Comparison of ENCODE assay signal across 1 cellular context in the genomic region with DNA sequence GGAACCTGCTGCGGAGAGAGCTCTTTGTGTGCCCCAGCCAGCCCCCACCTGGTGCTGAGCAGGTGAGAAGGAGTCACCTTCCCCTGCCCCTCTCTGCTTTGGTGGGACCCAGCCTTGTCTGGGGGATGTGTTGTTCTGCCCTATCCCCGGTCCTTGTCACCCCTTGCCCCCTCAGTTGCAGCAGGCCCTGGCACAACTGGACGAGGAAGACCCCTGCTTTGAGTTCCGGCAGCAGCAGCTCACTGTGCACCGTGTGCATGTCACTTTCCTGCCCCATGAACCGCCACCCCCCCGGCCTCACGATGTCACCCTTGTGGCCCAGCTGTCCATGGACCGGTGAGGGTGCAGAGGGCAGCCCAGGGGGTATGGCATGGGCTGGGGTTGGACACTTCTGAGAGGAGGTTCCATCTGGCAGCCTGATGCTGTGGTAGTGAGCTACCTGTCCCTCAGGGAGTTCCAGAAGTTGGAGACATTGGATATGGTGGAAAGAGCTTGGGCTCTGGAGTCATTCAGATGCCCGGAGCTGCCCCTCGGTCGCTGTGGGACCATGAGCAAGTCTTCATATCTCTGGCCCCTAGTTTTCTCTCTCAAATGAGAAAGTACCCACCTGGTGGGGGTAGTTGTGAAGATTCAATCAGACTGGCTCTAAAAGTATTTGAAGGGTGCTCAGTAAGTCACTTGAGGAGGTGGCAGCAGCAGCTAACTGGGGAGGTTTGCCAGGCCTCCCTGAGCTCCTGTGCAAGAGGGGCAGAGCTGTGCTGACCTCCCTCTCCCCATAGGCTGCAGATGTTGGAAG.
TF ChIP-seq lines count a peak whose summit lies in the region.

No MANE protein-coding gene starts in this region.

TF ChIP-seq in HepG2, 621 proteins besides CTCF, POLR2A, EP300 and RAD21:
- no peak for TF ChIP-seq PHF21A (CRISPR knock-in tag; IDR thresholded peaks at IDR 0.05)
- no peak for TF ChIP-seq TCF7L2 (IDR thresholded peaks at IDR 0.05; ENCODE audit: low read depth, low read length)
- TF ChIP-seq ZNF546 (CRISPR knock-in tag; conservative IDR thresholded peaks at IDR 0.05): no peak
- TF ChIP-seq NFIC (IDR thresholded peaks at IDR 0.05; ENCODE audit: low read length): no peak
- no peak for TF ChIP-seq RNF2 (conservative IDR thresholded peaks at IDR 0.05; ENCODE audit: low read depth)
